34 cellular contexts compared by ENCODE assay signal in genomic region chr11:18772211-18772610, GRCh38. TPM values are rescaled to one million over a fixed set of nuclear protein-coding genes. Genes with fewer than 3 reads are reported as not detected.
DNase-seq lines count a peak whose midpoint lies in the region; TF ChIP-seq lines count a peak whose summit lies in the region.
"Had no signal": no experiment of that assay in that cellular context is flagged by ENCODE, and none has a peak within 500 bp of the region (broad histone marks: within the 10 kb centered on the region; RNA-seq: fewer than 3 reads in every experiment).

No MANE protein-coding gene starts in this region.

- peak; percentile 21 for DNase-seq in GM03348 (ENCODE audit: low spot score)
- peak; percentile 5 for DNase-seq in MG63
- peak; percentile 27 for DNase-seq in fibroblast of pulmonary artery (ENCODE audit: low read depth)
- peak in 8 of 10 donors; percentile 50 to 94 (median 66) for DNase-seq in posterior cingulate gyrus
- DNase-seq in NCI-H2029 treated with DMSO at 0.1 percent for 48 hours (lab: John Stamatoyannopoulos, UW) = no peak
- DNase-seq in activated T-cell treated with anti-CD3 and anti-CD28 coated beads, Interleukin-2, amount 50 U/mL, for 24 hours = no peak
- DNase-seq in tibial nerve (ENCODE audit: low spot score in 2 of 2) = no peak
- DNase-seq: activated CD4-positive, alpha-beta memory T cell treated with anti-CD3 and anti-CD28 coated beads for 36 hours; activated CD4-positive, CD25-positive, alpha-beta regulatory T cell treated with anti-CD3 and anti-CD28 coated beads, Interleukin-2, amount 50 U/mL, for 72 hours; activated CD8-positive, alpha-beta memory T cell treated with anti-CD3 and anti-CD28 coated beads, Interleukin-2, amount 50 U/mL, for 4 hours; aorta; Calu3; cortex of kidney; immature natural killer cell; left ventricle myocardium inferior; mesendoderm; naive B cell; NCI-H1417 treated with DMSO at 0.1 percent for 48 hours; NCI-H2081 treated with DMSO at 0.1 percent for 48 hours; NCI-H345; NCI-H82; RPMI8226; upper lobe of right lung had no signal

- TF ChIP-seq EP300 in tibial nerve (IDR thresholded peaks at IDR 0.05) = no peak

- no peaks in the 10 kb centered on the region for H3K4me1 ChIP-seq in tibial nerve
- H3K4me1 ChIP-seq: HAP-1, left ventricle myocardium inferior, SJSA1, upper lobe of right lung had no signal

- WGBS in tibial nerve, 2 donors = 64 to 76% methylated on average over 5 of the region's 5 CpGs

- peaks cover 23% of the 10 kb centered on the region for H3K27me3 Mint-ChIP-seq in activated T-cell treated with anti-CD3 and anti-CD28 coated beads, Interleukin-2, amount 50 U/mL, for 24 hours

- no peaks in the 10 kb centered on the region for H3K9me3 Mint-ChIP-seq in activated T-cell treated with anti-CD3 and anti-CD28 coated beads, Interleukin-2, amount 50 U/mL, for 24 hours
- H3K9me3 Mint-ChIP-seq: activated CD4-positive, alpha-beta memory T cell treated with anti-CD3 and anti-CD28 coated beads for 36 hours; activated T-helper 17 cell treated with anti-CD3 and anti-CD28 coated beads, Interleukin-2, amount 50 U/mL, for 72 hours; naive B cell had no signal

- no peak overlapping the region for H3K4me3 ChIP-seq in MG63
- no peak overlapping the region for H3K4me3 ChIP-seq in fibroblast of pulmonary artery (replicated peaks; ENCODE audit: low read depth, low read length)
- H3K4me3 ChIP-seq in tibial nerve = no peak overlapping the region
- H3K4me3 ChIP-seq: cardiac muscle cell, HAP-1, K562, left ventricle myocardium inferior, SJSA1, upper lobe of right lung had no signal

- H3K27ac ChIP-seq in tibial nerve = no peak overlapping the region
- H3K27ac ChIP-seq: cardiac muscle cell, left ventricle myocardium inferior, neutrophil, SJSA1, upper lobe of right lung had no signal

- H3K9me3 ChIP-seq in MG63 (no peaks in the 10 kb centered on the region), tibial nerve (no peaks in the 10 kb centered on the region)
- H3K9me3 ChIP-seq: HAP-1, left ventricle myocardium inferior, neutrophil, SJSA1, upper lobe of right lung had no signal

- H3K27me3 ChIP-seq in MG63 (no peaks in the 10 kb centered on the region), tibial nerve (no peaks in the 10 kb centered on the region)
- H3K27me3 ChIP-seq: SJSA1 had no signal

- H3K36me3 ChIP-seq in MG63 = no peaks in the 10 kb centered on the region
- no peaks in the 10 kb centered on the region for H3K36me3 ChIP-seq in tibial nerve
- H3K36me3 ChIP-seq: cardiac muscle cell, HAP-1, left ventricle myocardium inferior, neutrophil, SJSA1, upper lobe of right lung had no signal

- TF ChIP-seq POLR2A in tibial nerve (IDR thresholded peaks at IDR 0.05) = no peak

- intact Hi-C loops in posterior cingulate gyrus (cut with DNase I) = no loop called here

- no peak overlapping the region for H3K4me3 Mint-ChIP-seq in activated T-cell treated with anti-CD3 and anti-CD28 coated beads, Interleukin-2, amount 50 U/mL, for 24 hours
- H3K4me3 Mint-ChIP-seq: activated CD4-positive, alpha-beta memory T cell treated with anti-CD3 and anti-CD28 coated beads for 36 hours; activated naive CD8-positive, alpha-beta T cell; activated T-helper 17 cell treated with anti-CD3 and anti-CD28 coated beads, Interleukin-2, amount 50 U/mL, for 72 hours; immature natural killer cell; naive B cell had no signal

- no peak overlapping the region for H3K27ac Mint-ChIP-seq in activated T-cell treated with anti-CD3 and anti-CD28 coated beads, Interleukin-2, amount 50 U/mL, for 24 hours
- H3K27ac Mint-ChIP-seq: activated CD4-positive, alpha-beta memory T cell treated with anti-CD3 and anti-CD28 coated beads for 36 hours; activated naive CD8-positive, alpha-beta T cell; activated T-helper 17 cell treated with anti-CD3 and anti-CD28 coated beads, Interleukin-2, amount 50 U/mL, for 72 hours; immature natural killer cell; naive B cell had no signal

- TF ChIP-seq CTCF in fibroblast of pulmonary artery (IDR thresholded peaks at IDR 0.05; ENCODE audit: low read length, missing control alignments) (no peak), tibial nerve (IDR thresholded peaks at IDR 0.05) (no peak)

- H3K4me1 Mint-ChIP-seq in activated T-cell treated with anti-CD3 and anti-CD28 coated beads, Interleukin-2, amount 50 U/mL, for 24 hours (ENCODE audit: low read depth) = peaks cover 20% of the 10 kb centered on the region
- H3K4me1 Mint-ChIP-seq: immature natural killer cell had no signal

- H3K36me3 Mint-ChIP-seq in activated T-cell treated with anti-CD3 and anti-CD28 coated beads, Interleukin-2, amount 50 U/mL, for 24 hours (ENCODE audit: low read depth) = no peaks in the 10 kb centered on the region
- H3K36me3 Mint-ChIP-seq: activated CD4-positive, alpha-beta memory T cell treated with anti-CD3 and anti-CD28 coated beads for 36 hours; immature natural killer cell; naive B cell had no signal

RNA-seq across cellular contexts. Expression of gene PTPN5, which starts 19.4 kb away (rescaled TPM):
- total RNA-seq in MG63 (2014; rRNA removed; shearing (Covaris generic); ENCODE audit: low replicate concordance) = 0.05 TPM in 1 of 2 replicates, not detected in the other
- total RNA-seq in tibial nerve = 10 to 100 TPM in 3 of 4 donors, 1 to 10 TPM in 1; 1.2 to 18.8 (median 15.1) TPM
- total RNA-seq: activated CD4-positive, alpha-beta memory T cell treated with anti-CD3 and anti-CD28 coated beads for 36 hours; activated T-helper 17 cell treated with anti-CD3 and anti-CD28 coated beads, Interleukin-2, amount 50 U/mL, for 72 hours; Calu3; HT-29; K562; MCF 10A; SJSA1; skeletal muscle tissue had no signal

RNA-seq across cellular contexts. Expression of gene IGSF22, which starts 46.2 kb away (rescaled TPM):
- not detected in 2 replicates for total RNA-seq in MG63 (2014; rRNA removed; shearing (Covaris generic); ENCODE audit: low replicate concordance)
- total RNA-seq in tibial nerve = under 1 TPM in 2 of 4 donors, not detected in 2; 0.44 to 0.90 TPM
- total RNA-seq: Calu3, frontal cortex, K562, MCF 10A, SJSA1 had no signal

Comparison
In these comparisons a context has a peak if more than half of its experiments do, and no peak if none do; other contexts are left out.
1. DNase-seq: peak in GM03348 (single experiment), MG63 (single experiment), fibroblast of pulmonary artery (single experiment) and posterior cingulate gyrus (8 of 10); none in NCI-H2029 treated with DMSO at 0.1 percent for 48 hours (single experiment), activated T-cell treated with anti-CD3 and anti-CD28 coated beads, Interleukin-2, amount 50 U/mL, for 24 hours (single experiment) and tibial nerve (0 of 2).